Comparison of ENCODE assay signal across 1 cellular context in the genomic region with DNA sequence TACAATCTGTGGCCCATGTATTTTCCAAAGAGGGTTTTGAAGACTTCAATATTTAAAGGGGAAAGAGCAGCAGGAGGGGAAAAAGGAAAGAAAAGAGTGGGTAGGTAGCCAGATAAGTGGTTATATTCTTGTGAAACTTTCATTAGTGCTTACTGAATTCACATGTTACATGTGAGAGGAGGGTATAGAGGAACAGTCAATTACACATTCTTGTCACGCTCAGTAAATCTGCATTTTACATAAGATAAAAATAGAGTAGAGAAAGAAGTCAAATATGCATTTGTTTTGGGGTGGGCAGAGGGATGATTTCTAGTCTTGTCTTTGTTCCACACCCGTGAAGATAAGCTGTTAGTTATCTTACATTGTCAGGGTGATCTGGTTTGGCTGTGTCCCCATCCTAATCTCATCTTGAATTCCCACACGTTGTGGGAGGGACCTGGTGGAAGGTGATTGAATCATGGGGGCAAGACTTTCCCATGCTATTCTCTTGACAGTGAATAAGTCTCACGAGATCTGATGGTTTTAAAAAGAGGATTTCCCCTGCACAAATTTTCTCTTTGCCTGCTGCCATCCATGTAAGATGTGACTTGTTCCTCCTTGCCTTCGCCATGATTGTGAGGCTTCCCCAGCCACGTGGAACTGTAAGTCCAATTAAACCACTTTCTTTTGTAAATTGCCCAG.
A peak's percentile ranks its signal among the peaks of the same experiment; 100 is the strongest.
TF ChIP-seq lines count a peak whose summit lies in the region.
"Not testable (repeated sequence)": the region's sequence is repeated elsewhere in the genome, so short reads cannot be mapped to it uniquely, and the experiment has no call there.

No MANE protein-coding gene starts in this region.

TF ChIP-seq in K562, 482 proteins besides CTCF, POLR2A, EP300 and RAD21 (continued from another document and continues in another):
- TF ChIP-seq, protein P1, sequence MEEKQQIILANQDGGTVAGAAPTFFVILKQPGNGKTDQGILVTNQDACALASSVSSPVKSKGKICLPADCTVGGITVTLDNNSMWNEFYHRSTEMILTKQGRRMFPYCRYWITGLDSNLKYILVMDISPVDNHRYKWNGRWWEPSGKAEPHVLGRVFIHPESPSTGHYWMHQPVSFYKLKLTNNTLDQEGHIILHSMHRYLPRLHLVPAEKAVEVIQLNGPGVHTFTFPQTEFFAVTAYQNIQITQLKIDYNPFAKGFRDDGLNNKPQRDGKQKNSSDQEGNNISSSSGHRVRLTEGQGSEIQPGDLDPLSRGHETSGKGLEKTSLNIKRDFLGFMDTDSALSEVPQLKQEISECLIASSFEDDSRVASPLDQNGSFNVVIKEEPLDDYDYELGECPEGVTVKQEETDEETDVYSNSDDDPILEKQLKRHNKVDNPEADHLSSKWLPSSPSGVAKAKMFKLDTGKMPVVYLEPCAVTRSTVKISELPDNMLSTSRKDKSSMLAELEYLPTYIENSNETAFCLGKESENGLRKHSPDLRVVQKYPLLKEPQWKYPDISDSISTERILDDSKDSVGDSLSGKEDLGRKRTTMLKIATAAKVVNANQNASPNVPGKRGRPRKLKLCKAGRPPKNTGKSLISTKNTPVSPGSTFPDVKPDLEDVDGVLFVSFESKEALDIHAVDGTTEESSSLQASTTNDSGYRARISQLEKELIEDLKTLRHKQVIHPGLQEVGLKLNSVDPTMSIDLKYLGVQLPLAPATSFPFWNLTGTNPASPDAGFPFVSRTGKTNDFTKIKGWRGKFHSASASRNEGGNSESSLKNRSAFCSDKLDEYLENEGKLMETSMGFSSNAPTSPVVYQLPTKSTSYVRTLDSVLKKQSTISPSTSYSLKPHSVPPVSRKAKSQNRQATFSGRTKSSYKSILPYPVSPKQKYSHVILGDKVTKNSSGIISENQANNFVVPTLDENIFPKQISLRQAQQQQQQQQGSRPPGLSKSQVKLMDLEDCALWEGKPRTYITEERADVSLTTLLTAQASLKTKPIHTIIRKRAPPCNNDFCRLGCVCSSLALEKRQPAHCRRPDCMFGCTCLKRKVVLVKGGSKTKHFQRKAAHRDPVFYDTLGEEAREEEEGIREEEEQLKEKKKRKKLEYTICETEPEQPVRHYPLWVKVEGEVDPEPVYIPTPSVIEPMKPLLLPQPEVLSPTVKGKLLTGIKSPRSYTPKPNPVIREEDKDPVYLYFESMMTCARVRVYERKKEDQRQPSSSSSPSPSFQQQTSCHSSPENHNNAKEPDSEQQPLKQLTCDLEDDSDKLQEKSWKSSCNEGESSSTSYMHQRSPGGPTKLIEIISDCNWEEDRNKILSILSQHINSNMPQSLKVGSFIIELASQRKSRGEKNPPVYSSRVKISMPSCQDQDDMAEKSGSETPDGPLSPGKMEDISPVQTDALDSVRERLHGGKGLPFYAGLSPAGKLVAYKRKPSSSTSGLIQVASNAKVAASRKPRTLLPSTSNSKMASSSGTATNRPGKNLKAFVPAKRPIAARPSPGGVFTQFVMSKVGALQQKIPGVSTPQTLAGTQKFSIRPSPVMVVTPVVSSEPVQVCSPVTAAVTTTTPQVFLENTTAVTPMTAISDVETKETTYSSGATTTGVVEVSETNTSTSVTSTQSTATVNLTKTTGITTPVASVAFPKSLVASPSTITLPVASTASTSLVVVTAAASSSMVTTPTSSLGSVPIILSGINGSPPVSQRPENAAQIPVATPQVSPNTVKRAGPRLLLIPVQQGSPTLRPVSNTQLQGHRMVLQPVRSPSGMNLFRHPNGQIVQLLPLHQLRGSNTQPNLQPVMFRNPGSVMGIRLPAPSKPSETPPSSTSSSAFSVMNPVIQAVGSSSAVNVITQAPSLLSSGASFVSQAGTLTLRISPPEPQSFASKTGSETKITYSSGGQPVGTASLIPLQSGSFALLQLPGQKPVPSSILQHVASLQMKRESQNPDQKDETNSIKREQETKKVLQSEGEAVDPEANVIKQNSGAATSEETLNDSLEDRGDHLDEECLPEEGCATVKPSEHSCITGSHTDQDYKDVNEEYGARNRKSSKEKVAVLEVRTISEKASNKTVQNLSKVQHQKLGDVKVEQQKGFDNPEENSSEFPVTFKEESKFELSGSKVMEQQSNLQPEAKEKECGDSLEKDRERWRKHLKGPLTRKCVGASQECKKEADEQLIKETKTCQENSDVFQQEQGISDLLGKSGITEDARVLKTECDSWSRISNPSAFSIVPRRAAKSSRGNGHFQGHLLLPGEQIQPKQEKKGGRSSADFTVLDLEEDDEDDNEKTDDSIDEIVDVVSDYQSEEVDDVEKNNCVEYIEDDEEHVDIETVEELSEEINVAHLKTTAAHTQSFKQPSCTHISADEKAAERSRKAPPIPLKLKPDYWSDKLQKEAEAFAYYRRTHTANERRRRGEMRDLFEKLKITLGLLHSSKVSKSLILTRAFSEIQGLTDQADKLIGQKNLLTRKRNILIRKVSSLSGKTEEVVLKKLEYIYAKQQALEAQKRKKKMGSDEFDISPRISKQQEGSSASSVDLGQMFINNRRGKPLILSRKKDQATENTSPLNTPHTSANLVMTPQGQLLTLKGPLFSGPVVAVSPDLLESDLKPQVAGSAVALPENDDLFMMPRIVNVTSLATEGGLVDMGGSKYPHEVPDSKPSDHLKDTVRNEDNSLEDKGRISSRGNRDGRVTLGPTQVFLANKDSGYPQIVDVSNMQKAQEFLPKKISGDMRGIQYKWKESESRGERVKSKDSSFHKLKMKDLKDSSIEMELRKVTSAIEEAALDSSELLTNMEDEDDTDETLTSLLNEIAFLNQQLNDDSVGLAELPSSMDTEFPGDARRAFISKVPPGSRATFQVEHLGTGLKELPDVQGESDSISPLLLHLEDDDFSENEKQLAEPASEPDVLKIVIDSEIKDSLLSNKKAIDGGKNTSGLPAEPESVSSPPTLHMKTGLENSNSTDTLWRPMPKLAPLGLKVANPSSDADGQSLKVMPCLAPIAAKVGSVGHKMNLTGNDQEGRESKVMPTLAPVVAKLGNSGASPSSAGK (IDR thresholded peaks at IDR 0.05), result peak; percentile 59
- TF ChIP-seq ARID1B (IDR thresholded peaks at IDR 0.05) (peak; percentile 93), RCOR1 (IDR thresholded peaks at IDR 0.05; ENCODE audit: borderline replicate concordance in 1 of 2, low read depth in 2 of 2, low read length in 2 of 2) (peak in 1 of 2 experiments; percentile 69; a peak in 3 of 4 replicates), SOX6 (IDR thresholded peaks at IDR 0.05) (peak; percentile 92), SMAD3 (CRISPR knock-in tag; conservative IDR thresholded peaks at IDR 0.05) (0 out of 2 replicates have a peak, but pooled peaks have one; percentile 24), ZNF445 (CRISPR knock-in tag; IDR thresholded peaks at IDR 0.05; ENCODE audit: low read depth) (peak; percentile 79; the same call in 1 of the 2 replicates), KHSRP (IDR thresholded peaks at IDR 0.05) (peak; percentile 23; the same call in 1 of the 2 replicates), MAZ (CRISPR knock-in tag; conservative IDR thresholded peaks at IDR 0.05 in 1 of 2, IDR thresholded peaks at IDR 0.05 in 1 of 2) (peak; percentile 19 to 39; a peak in 2 of 4 replicates), CBFA2T2 (conservative IDR thresholded peaks at IDR 0.05) (peak; percentile 93), ZNF232 (CRISPR knock-in tag; IDR thresholded peaks at IDR 0.05) (peak; percentile 96), ILF3 (IDR thresholded peaks at IDR 0.05; ENCODE audit: borderline replicate concordance) (0 out of 2 replicates have a peak, but pooled peaks have one; percentile 58), BCOR (IDR thresholded peaks at IDR 0.05) (0 out of 2 replicates have a peak, but pooled peaks have one; percentile 25), ERF (CRISPR knock-in tag; IDR thresholded peaks at IDR 0.05) (0 out of 2 replicates have a peak, but pooled peaks have one; percentile 34), RFX1 (IDR thresholded peaks at IDR 0.05) (0 out of 2 replicates have a peak, but pooled peaks have one; percentile 4), KLF16 (IDR thresholded peaks at IDR 0.05) (peak; percentile 91), KDM1A (IDR thresholded peaks at IDR 0.05) (peak; percentile 63 to 68), PYGO2 (tag; IDR thresholded peaks at IDR 0.05) (0 out of 2 replicates have a peak, but pooled peaks have one; percentile 41), ZNF431 (CRISPR knock-in tag; IDR thresholded peaks at IDR 0.05) (peak; percentile 97), SMARCA4 (IDR thresholded peaks at IDR 0.05) (peak; percentile 73), FOXM1 (IDR thresholded peaks at IDR 0.05; ENCODE audit: low read depth) (peak; percentile 86), MYC (IDR thresholded peaks at IDR 0.05; ENCODE audit: low read depth, low read length) (0 out of 2 replicates have a peak, but pooled peaks have one; percentile 11), ZEB2 (IDR thresholded peaks at IDR 0.05) (0 out of 2 replicates have a peak, but pooled peaks have one; percentile 46), SMAD4 (CRISPR knock-in tag; conservative IDR thresholded peaks at IDR 0.05) (peak; percentile 53; the same call in 1 of the 2 replicates), TCF3 (CRISPR knock-in tag; IDR thresholded peaks at IDR 0.05) (peak; percentile 83), NFIC (IDR thresholded peaks at IDR 0.05) (peak; percentile 90), STAT5A (IDR thresholded peaks at IDR 0.05; ENCODE audit: borderline replicate concordance, low read length) (peak; percentile 71; the same call in 1 of the 2 replicates), CBFA2T3 (IDR thresholded peaks at IDR 0.05) (peak; percentile 93), POLR2AphosphoS5 (IDR thresholded peaks at IDR 0.05; ENCODE audit: control insufficient read depth, insufficient read depth, low read depth, low read length) (peak; percentile 71; the same call in 1 of the 2 replicates), TEAD1 (CRISPR knock-in tag; IDR thresholded peaks at IDR 0.05) (peak; percentile 71 to 95; a peak in 3 of 4 replicates), MTA2 (IDR thresholded peaks at IDR 0.05; ENCODE audit: low read depth) (peak; percentile 90), ZFP36 (IDR thresholded peaks at IDR 0.05; ENCODE audit: low read depth, low read length, partially characterized antibody) (peak; percentile 43), CHD2 (IDR thresholded peaks at IDR 0.05; ENCODE audit: low read depth, low read length) (peak; percentile 79; the same call in 1 of the 2 replicates), EP400 (IDR thresholded peaks at IDR 0.05) (peak; percentile 46; the same call in 1 of the 2 replicates), TRIM24 (IDR thresholded peaks at IDR 0.05) (peak; percentile 93 to 94), CXXC5 (CRISPR knock-in tag; IDR thresholded peaks at IDR 0.05) (peak; percentile 62), GATA2 (CRISPR knock-in tag; IDR thresholded peaks at IDR 0.05) (peak; percentile 55; the same call in 1 of the 2 replicates), CBX3 (IDR thresholded peaks at IDR 0.05; ENCODE audit: borderline replicate concordance in 1 of 2, low read length in 2 of 2) (peak in 1 of 2 experiments; percentile 62; a peak in 1 of 3 replicates), OTX1 (CRISPR knock-in tag; IDR thresholded peaks at IDR 0.05) (0 out of 2 replicates have a peak, but pooled peaks have one; percentile 48)
- TF ChIP-seq, protein P2, sequence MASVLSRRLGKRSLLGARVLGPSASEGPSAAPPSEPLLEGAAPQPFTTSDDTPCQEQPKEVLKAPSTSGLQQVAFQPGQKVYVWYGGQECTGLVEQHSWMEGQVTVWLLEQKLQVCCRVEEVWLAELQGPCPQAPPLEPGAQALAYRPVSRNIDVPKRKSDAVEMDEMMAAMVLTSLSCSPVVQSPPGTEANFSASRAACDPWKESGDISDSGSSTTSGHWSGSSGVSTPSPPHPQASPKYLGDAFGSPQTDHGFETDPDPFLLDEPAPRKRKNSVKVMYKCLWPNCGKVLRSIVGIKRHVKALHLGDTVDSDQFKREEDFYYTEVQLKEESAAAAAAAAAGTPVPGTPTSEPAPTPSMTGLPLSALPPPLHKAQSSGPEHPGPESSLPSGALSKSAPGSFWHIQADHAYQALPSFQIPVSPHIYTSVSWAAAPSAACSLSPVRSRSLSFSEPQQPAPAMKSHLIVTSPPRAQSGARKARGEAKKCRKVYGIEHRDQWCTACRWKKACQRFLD (CRISPR knock-in tag; IDR thresholded peaks at IDR 0.05), result 0 out of 2 replicates have a peak, but pooled peaks have one; percentile 12
- TF ChIP-seq FOXM1 (CRISPR knock-in tag; IDR thresholded peaks at IDR 0.05; ENCODE audit: low read depth); MYC (CRISPR knock-in tag; IDR thresholded peaks at IDR 0.05; ENCODE audit: borderline replicate concordance, low read depth): not testable (repeated sequence)
- TF ChIP-seq, protein P3, sequence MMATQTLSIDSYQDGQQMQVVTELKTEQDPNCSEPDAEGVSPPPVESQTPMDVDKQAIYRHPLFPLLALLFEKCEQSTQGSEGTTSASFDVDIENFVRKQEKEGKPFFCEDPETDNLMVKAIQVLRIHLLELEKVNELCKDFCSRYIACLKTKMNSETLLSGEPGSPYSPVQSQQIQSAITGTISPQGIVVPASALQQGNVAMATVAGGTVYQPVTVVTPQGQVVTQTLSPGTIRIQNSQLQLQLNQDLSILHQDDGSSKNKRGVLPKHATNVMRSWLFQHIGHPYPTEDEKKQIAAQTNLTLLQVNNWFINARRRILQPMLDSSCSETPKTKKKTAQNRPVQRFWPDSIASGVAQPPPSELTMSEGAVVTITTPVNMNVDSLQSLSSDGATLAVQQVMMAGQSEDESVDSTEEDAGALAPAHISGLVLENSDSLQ (IDR thresholded peaks at IDR 0.05), result peak; percentile 58
- TF ChIP-seq, protein P4, sequence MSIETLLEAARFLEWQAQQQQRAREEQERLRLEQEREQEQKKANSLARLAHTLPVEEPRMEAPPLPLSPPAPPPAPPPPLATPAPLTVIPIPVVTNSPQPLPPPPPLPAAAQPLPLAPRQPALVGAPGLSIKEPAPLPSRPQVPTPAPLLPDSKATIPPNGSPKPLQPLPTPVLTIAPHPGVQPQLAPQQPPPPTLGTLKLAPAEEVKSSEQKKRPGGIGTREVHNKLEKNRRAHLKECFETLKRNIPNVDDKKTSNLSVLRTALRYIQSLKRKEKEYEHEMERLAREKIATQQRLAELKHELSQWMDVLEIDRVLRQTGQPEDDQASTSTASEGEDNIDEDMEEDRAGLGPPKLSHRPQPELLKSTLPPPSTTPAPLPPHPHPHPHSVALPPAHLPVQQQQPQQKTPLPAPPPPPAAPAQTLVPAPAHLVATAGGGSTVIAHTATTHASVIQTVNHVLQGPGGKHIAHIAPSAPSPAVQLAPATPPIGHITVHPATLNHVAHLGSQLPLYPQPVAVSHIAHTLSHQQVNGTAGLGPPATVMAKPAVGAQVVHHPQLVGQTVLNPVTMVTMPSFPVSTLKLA (conservative IDR thresholded peaks at IDR 0.05), result peak in 1 of 2 experiments; percentile 35; a peak in 1 of 4 replicates
- TF ChIP-seq, protein P5, sequence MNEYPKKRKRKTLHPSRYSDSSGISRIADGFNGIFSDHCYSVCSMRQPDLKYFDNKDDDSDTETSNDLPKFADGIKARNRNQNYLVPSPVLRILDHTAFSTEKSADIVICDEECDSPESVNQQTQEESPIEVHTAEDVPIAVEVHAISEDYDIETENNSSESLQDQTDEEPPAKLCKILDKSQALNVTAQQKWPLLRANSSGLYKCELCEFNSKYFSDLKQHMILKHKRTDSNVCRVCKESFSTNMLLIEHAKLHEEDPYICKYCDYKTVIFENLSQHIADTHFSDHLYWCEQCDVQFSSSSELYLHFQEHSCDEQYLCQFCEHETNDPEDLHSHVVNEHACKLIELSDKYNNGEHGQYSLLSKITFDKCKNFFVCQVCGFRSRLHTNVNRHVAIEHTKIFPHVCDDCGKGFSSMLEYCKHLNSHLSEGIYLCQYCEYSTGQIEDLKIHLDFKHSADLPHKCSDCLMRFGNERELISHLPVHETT (CRISPR knock-in tag; conservative IDR thresholded peaks at IDR 0.05 in 1 of 2, IDR thresholded peaks at IDR 0.05 in 1 of 2), result peak in 1 of 2 experiments; percentile 52; a peak in 1 of 4 replicates
- TF ChIP-seq, protein P6, sequence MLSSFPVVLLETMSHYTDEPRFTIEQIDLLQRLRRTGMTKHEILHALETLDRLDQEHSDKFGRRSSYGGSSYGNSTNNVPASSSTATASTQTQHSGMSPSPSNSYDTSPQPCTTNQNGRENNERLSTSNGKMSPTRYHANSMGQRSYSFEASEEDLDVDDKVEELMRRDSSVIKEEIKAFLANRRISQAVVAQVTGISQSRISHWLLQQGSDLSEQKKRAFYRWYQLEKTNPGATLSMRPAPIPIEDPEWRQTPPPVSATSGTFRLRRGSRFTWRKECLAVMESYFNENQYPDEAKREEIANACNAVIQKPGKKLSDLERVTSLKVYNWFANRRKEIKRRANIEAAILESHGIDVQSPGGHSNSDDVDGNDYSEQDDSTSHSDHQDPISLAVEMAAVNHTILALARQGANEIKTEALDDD (IDR thresholded peaks at IDR 0.05), result peak; percentile 55; the same call in 1 of the 2 replicates
